38 cellular contexts compared by ENCODE assay signal in the genomic region with DNA sequence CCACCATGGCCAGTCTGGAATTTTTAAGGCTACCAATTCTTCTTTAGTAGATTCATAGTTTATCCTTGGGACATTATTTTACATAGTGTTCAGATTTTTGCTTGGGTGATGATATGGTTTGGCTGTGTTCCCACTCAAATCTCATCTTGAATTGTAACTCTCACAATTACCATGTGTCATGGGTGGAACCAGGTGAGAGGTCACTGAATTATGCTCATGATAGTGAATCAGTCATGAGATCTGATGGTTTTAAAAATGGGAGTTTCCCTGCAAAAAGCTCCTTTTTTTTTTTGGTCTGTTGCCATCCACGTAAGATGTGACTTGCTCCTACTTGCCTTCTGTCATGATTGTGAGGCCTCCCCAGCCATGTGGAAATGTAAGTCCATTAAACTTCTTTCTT.
"Had no signal": no experiment of that assay in that cellular context is flagged by ENCODE, and none has a peak within 500 bp of the region (broad histone marks: within the 10 kb centered on the region; RNA-seq: fewer than 3 reads in every experiment).

No MANE protein-coding gene starts in this region.

- H3K4me3 ChIP-seq: ascending aorta, cardiac muscle cell had no signal

- H3K27ac Mint-ChIP-seq: activated CD4-positive, alpha-beta memory T cell treated with anti-CD3 and anti-CD28 coated beads, Interleukin-2, amount 10 ng/mL, durations not matched to agents 7 days and 5 days; activated CD4-positive, alpha-beta T cell treated with anti-CD3 and anti-CD28 coated beads for 36 hours; activated CD4-positive, alpha-beta T cell treated with anti-CD3 and anti-CD28 coated beads, Interleukin-2, amount 10 ng/mL, durations not matched to agents 7 days and 5 days; activated CD8-positive, alpha-beta memory T cell treated with anti-CD3 and anti-CD28 coated beads, Interleukin-2, amount 10 ng/mL, durations not matched to agents 7 days and 5 days; activated CD8-positive, alpha-beta T cell treated with anti-CD3 and anti-CD28 coated beads, Interleukin-2, amount 10 ng/mL, durations not matched to agents 7 days and 5 days; activated naive CD4-positive, alpha-beta T cell treated with anti-CD3 and anti-CD28 coated beads, Interleukin-2, amount 10 ng/mL, durations not matched to agents 7 days and 5 days; activated naive CD4-positive, alpha-beta T cell treated with anti-CD3 and anti-CD28 coated beads, Interleukin-2, amount 50 U/mL, for 24 hours; activated naive CD8-positive, alpha-beta T cell; activated naive CD8-positive, alpha-beta T cell treated with anti-CD3 and anti-CD28 coated beads, Interleukin-2, amount 10 ng/mL, durations not matched to agents 7 days and 5 days; activated naive CD8-positive, alpha-beta T cell treated with anti-CD3 and anti-CD28 coated beads, Interleukin-2, amount 50 U/mL, for 24 hours; activated T-cell treated with anti-CD3 and anti-CD28 coated beads, Interleukin-2, amount 50 U/mL, for 24 hours; activated T-helper 2 cell treated with anti-CD3 and anti-CD28 coated beads, Interferon-gamma antibody, Interleukin-2, Interleukin-4, amounts not matched to agents 10 μg/mL and 5 μg/mL and 100 μg/mL, durations not matched to agents 14 hours and 24 hours and 36 hours; brain; T-helper 1 cell treated with Interleukin-12 subunit alpha and Interleukin-12 subunit beta and Interleukin-4 antibody, amounts not matched to agents 30 μg/mL and 1 μg/mL, for 36 hours; T-helper 2 cell treated with Interferon-gamma antibody and Interleukin-4, amounts not matched to agents 5 μg/mL and 100 μg/mL, for 36 hours had no signal

- H3K36me3 Mint-ChIP-seq: activated CD8-positive, alpha-beta memory T cell treated with anti-CD3 and anti-CD28 coated beads, Interleukin-2, amount 10 ng/mL, durations not matched to agents 7 days and 5 days; activated naive CD4-positive, alpha-beta T cell treated with anti-CD3 and anti-CD28 coated beads, Interleukin-2, amount 10 ng/mL, durations not matched to agents 7 days and 5 days; activated naive CD4-positive, alpha-beta T cell treated with anti-CD3 and anti-CD28 coated beads, Interleukin-2, amount 50 U/mL, for 24 hours; activated naive CD8-positive, alpha-beta T cell; activated naive CD8-positive, alpha-beta T cell treated with anti-CD3 and anti-CD28 coated beads, Interleukin-2, amount 10 ng/mL, durations not matched to agents 7 days and 5 days; brain had no signal

- H3K27ac ChIP-seq: ascending aorta, cardiac muscle cell, VCaP had no signal

- FAIRE-seq: TTC549 had no signal

- ATAC-seq: activated CD4-positive, alpha-beta T cell treated with anti-CD3 and anti-CD28 coated beads for 36 hours; activated CD4-positive, CD25-positive, alpha-beta regulatory T cell treated with anti-CD3 and anti-CD28 coated beads, Interleukin-2, amount 50 U/mL, for 24 hours; activated CD8-positive, alpha-beta memory T cell treated with anti-CD3 and anti-CD28 coated beads, Interleukin-2, amount 10 ng/mL, durations not matched to agents 7 days and 5 days; activated CD8-positive, alpha-beta T cell treated with anti-CD3 and anti-CD28 coated beads, Interleukin-2, amount 10 ng/mL, durations not matched to agents 7 days and 5 days; activated naive CD8-positive, alpha-beta T cell treated with anti-CD3 and anti-CD28 coated beads, Interleukin-2, amount 50 U/mL, for 24 hours had no signal

- DNase-seq: activated CD4-positive, alpha-beta memory T cell treated with anti-CD3 and anti-CD28 coated beads, Interleukin-2, amount 10 ng/mL, durations not matched to agents 7 days and 5 days; activated CD4-positive, alpha-beta T cell treated with anti-CD3 and anti-CD28 coated beads for 1 hour; activated CD4-positive, alpha-beta T cell treated with anti-CD3 and anti-CD28 coated beads for 36 hours; activated CD4-positive, alpha-beta T cell treated with anti-CD3 and anti-CD28 coated beads for 48 hours; activated CD4-positive, alpha-beta T cell treated with anti-CD3 and anti-CD28 coated beads, Interleukin-2, amount 10 ng/mL, durations not matched to agents 7 days and 5 days; activated CD4-positive, alpha-beta T cell treated with anti-CD3 and anti-CD28 coated beads, Interleukin-2, amount 50 U/mL, for 48 hours; activated CD4-positive, CD25-positive, alpha-beta regulatory T cell; activated CD8-positive, alpha-beta memory T cell treated with anti-CD3 and anti-CD28 coated beads for 24 hours; activated CD8-positive, alpha-beta memory T cell treated with anti-CD3 and anti-CD28 coated beads, Interleukin-2, amount 10 ng/mL, durations not matched to agents 7 days and 5 days; activated CD8-positive, alpha-beta memory T cell treated with anti-CD3 and anti-CD28 coated beads, Interleukin-2, amount 50 U/mL, for 48 hours; activated CD8-positive, alpha-beta T cell treated with anti-CD3 and anti-CD28 coated beads, Interleukin-2, amount 10 ng/mL, durations not matched to agents 7 days and 5 days; activated effector memory CD4-positive, alpha-beta T cell treated with Interleukin-2 at 50 U/mL for 16 hours; activated gamma-delta T cell; activated naive CD4-positive, alpha-beta T cell treated with anti-CD3 and anti-CD28 coated beads, Interleukin-2, amount 10 ng/mL, durations not matched to agents 7 days and 5 days; activated naive CD4-positive, alpha-beta T cell treated with Interleukin-2 at 50 U/mL for 16 hours; activated naive CD8-positive, alpha-beta T cell treated with anti-CD3 and anti-CD28 coated beads, Interleukin-2, amount 10 ng/mL, durations not matched to agents 7 days and 5 days; activated naive CD8-positive, alpha-beta T cell treated with anti-CD3 and anti-CD28 coated beads, Interleukin-2, amount 50 U/mL, for 24 hours; activated T-cell treated with anti-CD3 and anti-CD28 coated beads, Interleukin-2, amount 50 U/mL, for 24 hours; activated T-cell treated with anti-CD3 and anti-CD28 coated beads, Interleukin-2, amount 50 U/mL, for 48 hours; amygdala; anterior cingulate cortex; caudate nucleus; cerebellar nuclear complex; T-helper 1 cell; T-helper 2 cell; T-helper 9 cell had no signal

- H3K9me3 ChIP-seq: ascending aorta had no signal

- H3K27me3 Mint-ChIP-seq: activated CD4-positive, alpha-beta memory T cell treated with anti-CD3 and anti-CD28 coated beads, Interleukin-2, amount 10 ng/mL, durations not matched to agents 7 days and 5 days; activated CD4-positive, alpha-beta T cell treated with anti-CD3 and anti-CD28 coated beads for 36 hours; activated CD4-positive, alpha-beta T cell treated with anti-CD3 and anti-CD28 coated beads, Interleukin-2, amount 10 ng/mL, durations not matched to agents 7 days and 5 days; activated CD8-positive, alpha-beta memory T cell treated with anti-CD3 and anti-CD28 coated beads, Interleukin-2, amount 10 ng/mL, durations not matched to agents 7 days and 5 days; activated naive CD4-positive, alpha-beta T cell treated with anti-CD3 and anti-CD28 coated beads, Interleukin-2, amount 10 ng/mL, durations not matched to agents 7 days and 5 days; activated naive CD4-positive, alpha-beta T cell treated with anti-CD3 and anti-CD28 coated beads, Interleukin-2, amount 50 U/mL, for 24 hours; activated naive CD8-positive, alpha-beta T cell; activated naive CD8-positive, alpha-beta T cell treated with anti-CD3 and anti-CD28 coated beads, Interleukin-2, amount 10 ng/mL, durations not matched to agents 7 days and 5 days; activated naive CD8-positive, alpha-beta T cell treated with anti-CD3 and anti-CD28 coated beads, Interleukin-2, amount 50 U/mL, for 24 hours; activated T-cell treated with anti-CD3 and anti-CD28 coated beads, Interleukin-2, amount 50 U/mL, for 24 hours; brain; central memory CD8-positive, alpha-beta T cell had no signal

- H3K4me1 Mint-ChIP-seq: activated CD4-positive, alpha-beta memory T cell treated with anti-CD3 and anti-CD28 coated beads, Interleukin-2, amount 10 ng/mL, durations not matched to agents 7 days and 5 days; activated CD4-positive, alpha-beta T cell treated with anti-CD3 and anti-CD28 coated beads for 36 hours; activated CD4-positive, alpha-beta T cell treated with anti-CD3 and anti-CD28 coated beads, Interleukin-2, amount 10 ng/mL, durations not matched to agents 7 days and 5 days; activated CD8-positive, alpha-beta memory T cell treated with anti-CD3 and anti-CD28 coated beads, Interleukin-2, amount 10 ng/mL, durations not matched to agents 7 days and 5 days; activated naive CD4-positive, alpha-beta T cell treated with anti-CD3 and anti-CD28 coated beads, Interleukin-2, amount 10 ng/mL, durations not matched to agents 7 days and 5 days; activated naive CD4-positive, alpha-beta T cell treated with anti-CD3 and anti-CD28 coated beads, Interleukin-2, amount 50 U/mL, for 24 hours; activated naive CD8-positive, alpha-beta T cell treated with anti-CD3 and anti-CD28 coated beads, Interleukin-2, amount 10 ng/mL, durations not matched to agents 7 days and 5 days; activated naive CD8-positive, alpha-beta T cell treated with anti-CD3 and anti-CD28 coated beads, Interleukin-2, amount 50 U/mL, for 24 hours; brain; central memory CD8-positive, alpha-beta T cell had no signal

- H3K4me3 Mint-ChIP-seq: activated CD4-positive, alpha-beta memory T cell treated with anti-CD3 and anti-CD28 coated beads, Interleukin-2, amount 10 ng/mL, durations not matched to agents 7 days and 5 days; activated CD4-positive, alpha-beta T cell treated with anti-CD3 and anti-CD28 coated beads for 36 hours; activated CD4-positive, alpha-beta T cell treated with anti-CD3 and anti-CD28 coated beads, Interleukin-2, amount 10 ng/mL, durations not matched to agents 7 days and 5 days; activated CD8-positive, alpha-beta memory T cell treated with anti-CD3 and anti-CD28 coated beads, Interleukin-2, amount 10 ng/mL, durations not matched to agents 7 days and 5 days; activated CD8-positive, alpha-beta T cell treated with anti-CD3 and anti-CD28 coated beads, Interleukin-2, amount 10 ng/mL, durations not matched to agents 7 days and 5 days; activated naive CD4-positive, alpha-beta T cell treated with anti-CD3 and anti-CD28 coated beads, Interleukin-2, amount 10 ng/mL, durations not matched to agents 7 days and 5 days; activated naive CD4-positive, alpha-beta T cell treated with anti-CD3 and anti-CD28 coated beads, Interleukin-2, amount 50 U/mL, for 24 hours; activated naive CD8-positive, alpha-beta T cell; activated naive CD8-positive, alpha-beta T cell treated with anti-CD3 and anti-CD28 coated beads, Interleukin-2, amount 10 ng/mL, durations not matched to agents 7 days and 5 days; activated naive CD8-positive, alpha-beta T cell treated with anti-CD3 and anti-CD28 coated beads, Interleukin-2, amount 50 U/mL, for 24 hours; activated T-cell treated with anti-CD3 and anti-CD28 coated beads, Interleukin-2, amount 50 U/mL, for 24 hours; brain; central memory CD8-positive, alpha-beta T cell; T-helper 1 cell treated with Interleukin-12 subunit alpha and Interleukin-12 subunit beta and Interleukin-4 antibody, amounts not matched to agents 30 μg/mL and 1 μg/mL, for 36 hours; T-helper 2 cell treated with Interferon-gamma antibody and Interleukin-4, amounts not matched to agents 5 μg/mL and 100 μg/mL, for 36 hours had no signal

- H3K9me3 Mint-ChIP-seq: activated naive CD4-positive, alpha-beta T cell treated with anti-CD3 and anti-CD28 coated beads, Interleukin-2, amount 50 U/mL, for 24 hours had no signal

- H3K36me3 ChIP-seq: ascending aorta, cardiac muscle cell had no signal

- H3K27me3 ChIP-seq: ascending aorta, cardiac muscle cell had no signal

- H3K4me1 ChIP-seq: ascending aorta had no signal
